In the genomic region with DNA sequence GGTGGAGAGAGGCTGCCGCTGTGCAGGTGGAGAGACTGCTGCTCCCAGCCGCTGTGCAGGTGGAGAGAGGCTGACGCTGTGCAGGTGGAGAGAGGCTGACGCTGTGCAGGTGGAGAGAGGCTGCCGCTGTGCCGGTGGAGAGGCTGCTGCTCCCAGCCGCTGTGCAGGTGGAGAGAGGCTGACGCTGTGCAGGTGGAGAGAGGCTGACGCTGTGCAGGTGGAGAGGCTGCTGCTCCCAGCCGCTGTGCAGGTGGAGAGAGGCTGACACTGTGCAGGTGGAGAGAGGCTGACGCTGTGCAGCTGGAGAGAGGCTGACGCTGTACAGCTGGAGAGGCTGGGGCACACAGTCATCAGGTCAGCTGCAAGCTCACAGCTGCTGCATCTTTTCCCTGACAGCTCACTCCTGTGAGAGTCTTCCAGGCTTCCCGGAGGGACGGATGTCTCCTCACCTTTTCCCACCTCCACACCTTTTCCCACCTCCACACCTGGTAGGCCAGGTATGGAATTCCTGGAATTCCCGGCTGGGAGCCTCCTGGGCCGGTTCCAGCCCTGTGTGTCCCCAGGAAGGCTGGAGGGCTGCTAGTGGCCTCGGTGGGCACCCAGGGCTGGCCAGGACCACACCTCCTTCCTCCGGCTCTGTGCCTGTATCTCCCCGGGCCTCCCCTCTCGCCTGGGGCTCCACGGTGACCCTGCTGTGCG, we compare ENCODE assay signal across 2 cellular contexts.
A peak's percentile ranks its signal among the peaks of the same experiment; 100 is the strongest.
TF ChIP-seq lines count a peak whose summit lies in the region.

No MANE protein-coding gene starts in this region.

TF ChIP-seq in Ishikawa, 13 proteins besides CTCF, POLR2A, EP300 and RAD21:
- TF ChIP-seq TCF12 (IDR thresholded peaks at IDR 0.05; ENCODE audit: low read depth) (peak; percentile 90), ZBTB7A (IDR thresholded peaks at IDR 0.05; ENCODE audit: low read depth) (0 out of 2 replicates have a peak, but pooled peaks have one; percentile 53), TEAD4 (IDR thresholded peaks at IDR 0.05) (peak; percentile 93), EGR1 (IDR thresholded peaks at IDR 0.05) (peak; percentile 49; the same call in 1 of the 2 replicates)

TF ChIP-seq in K562, 482 proteins besides CTCF, POLR2A, EP300 and RAD21:
- TF ChIP-seq ZEB2 (IDR thresholded peaks at IDR 0.05) (peak; percentile 66; the same call in 1 of the 2 replicates), TFAP4 (CRISPR knock-in tag; IDR thresholded peaks at IDR 0.05; ENCODE audit: borderline replicate concordance) (0 out of 2 replicates have a peak, but pooled peaks have one; percentile 18)
